10 cellular contexts compared by ENCODE assay signal in the genomic region with DNA sequence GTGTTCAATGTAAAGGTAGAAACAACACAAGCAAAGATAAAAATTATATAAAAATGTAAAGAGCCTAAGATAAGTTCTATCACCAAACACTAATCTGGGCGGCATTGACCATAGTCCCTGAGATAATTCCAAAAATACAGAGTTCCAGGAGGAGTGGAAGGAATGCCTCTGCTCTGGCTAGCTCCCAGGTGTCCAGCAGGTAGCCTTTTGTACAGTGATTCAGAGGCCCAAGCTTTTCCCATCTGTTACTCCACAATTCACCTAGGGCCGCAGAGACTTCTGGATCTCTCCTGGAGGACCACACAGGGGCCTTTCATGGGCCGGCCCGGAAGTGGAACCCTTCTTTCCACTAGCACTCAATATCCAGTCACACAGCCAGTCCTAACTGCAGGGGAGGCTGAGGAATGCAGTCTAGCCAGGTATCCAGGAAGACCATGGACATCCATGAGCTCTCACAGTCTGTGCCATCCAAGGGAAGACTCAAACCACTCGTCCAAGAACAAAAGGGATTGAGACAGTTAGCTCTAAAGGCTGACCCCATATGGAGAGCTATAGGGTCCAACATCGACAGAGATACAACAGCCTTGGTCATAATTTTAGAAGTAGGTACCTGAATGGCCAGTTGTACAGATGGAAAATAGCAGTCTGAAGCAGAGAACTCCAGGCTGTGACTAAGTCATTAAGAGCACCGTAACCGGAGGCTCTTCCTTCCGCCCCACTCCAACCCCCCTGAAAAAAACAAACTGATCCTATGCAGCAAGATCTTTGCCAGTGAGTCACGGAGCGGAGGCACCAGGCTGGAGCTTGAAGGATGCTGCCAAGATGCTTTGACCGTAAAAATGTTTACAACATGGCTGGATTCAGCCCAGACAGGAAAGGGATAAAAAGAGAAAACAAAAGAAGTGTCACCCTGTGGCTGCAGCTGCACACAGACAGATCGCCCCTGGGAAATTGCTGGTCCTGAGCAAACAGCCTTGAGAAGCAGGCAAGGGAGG.
DNase-seq lines count a peak whose midpoint lies in the region; ATAC-seq, FAIRE-seq and TF ChIP-seq lines count a peak whose summit lies in the region.
"Had no signal": no experiment of that assay in that cellular context is flagged by ENCODE, and none has a peak within 500 bp of the region (broad histone marks: within the 10 kb centered on the region; RNA-seq: fewer than 3 reads in every experiment).

No MANE protein-coding gene starts in this region.

- TF ChIP-seq POLR2A in endothelial cell of umbilical vein (IDR thresholded peaks at IDR 0.05; ENCODE audit: low read depth, low read length): no peak

- H3K4me3 ChIP-seq in endothelial cell of umbilical vein (replicated peaks in 1 of 3; ENCODE audit: insufficient read depth in 1 of 3, low read depth in 1 of 3, low read length in 3 of 3) (no peak overlapping the region), osteoblast (ENCODE audit: insufficient read depth, low read length) (no peak overlapping the region)

- DNase-seq in COLO829 (ENCODE audit: low spot score) (peak; percentile 58), NCI-H2196 treated with DMSO at 0.1 percent for 48 hours (lab: John Stamatoyannopoulos, UW; ENCODE audit: unreplicated experiment) (peak; percentile 78), endothelial cell of umbilical vein (ENCODE audit: low read depth, low spot score) (peak; percentile 96), osteoblast (ENCODE audit: insufficient read length, low spot score, missing footprints) (peak; percentile 87), NCI-H1092 (lab: John Stamatoyannopoulos, UW) (no peak)
- DNase-seq in activated CD4-positive, CD25-positive, alpha-beta regulatory T cell (lab: John Stamatoyannopoulos, UW): no peak
- DNase-seq: activated naive CD4-positive, alpha-beta T cell treated with anti-CD3 and anti-CD28 coated beads for 36 hours; RPMI8226 had no signal

- H2AFZ ChIP-seq in endothelial cell of umbilical vein (ENCODE audit: low read depth, low read length) (no peak overlapping the region), osteoblast (ENCODE audit: low read length) (peak overlapping the region; percentile 37)

- H3K36me3 ChIP-seq in endothelial cell of umbilical vein (ENCODE audit: control insufficient read depth in 2 of 2, extremely low read depth in 1 of 2, insufficient read depth in 2 of 2, low read length in 2 of 2) (no peaks in the 10 kb centered on the region), osteoblast (ENCODE audit: insufficient read depth, low read length) (no peaks in the 10 kb centered on the region)

- intact Hi-C loops in endothelial cell of umbilical vein (cut with micrococcal nuclease): loop anchor here (1.0 to 5.0 kb wide), 10 partner anchors 33 to 513 kb away; no protein-coding TSS in a partner anchor

- dilution Hi-C loops in endothelial cell of umbilical vein (cut with MboI; ENCODE audit: extremely low pct_ligation_motif_present, low sequenced_read_pairs): no loop called here

- TF ChIP-seq CTCF in endothelial cell of umbilical vein (IDR thresholded peaks at IDR 0.05; ENCODE audit: extremely low read depth in 1 of 2, insufficient read depth in 1 of 2, low read depth in 1 of 2, low read length in 2 of 2): no peak
- TF ChIP-seq CTCF in osteoblast (IDR thresholded peaks at IDR 0.05; ENCODE audit: extremely low read depth, low read depth, low read length): no peak

- TSS peak; percentile 88 for BruUV-seq in endothelial cell of umbilical vein (replicated peaks; lab: Mats Ljungman, UMichigan)

- POLR2A ChIA-PET in endothelial cell of umbilical vein (lab: Charles Lee): interaction anchor here (2.0 kb wide), 1 partner anchor 131 kb away, joined by 5 read pairs; no protein-coding TSS in a partner anchor

- CTCF ChIA-PET in endothelial cell of umbilical vein (lab: Charles Lee): interaction anchor here (0.7 to 1.8 kb wide), 10 partner anchors 11 to 290 kb away, joined by 3 to 4 read pairs (median 3); no protein-coding TSS in a partner anchor

- ATAC-seq in GM18907 (IDR thresholded peaks at IDR 0.05; ENCODE audit: unreplicated experiment): no peak
- no peak for ATAC-seq in GM18868 (IDR thresholded peaks at IDR 0.05; ENCODE audit: unreplicated experiment)

- H3K79me2 ChIP-seq in endothelial cell of umbilical vein (ENCODE audit: control insufficient read depth, insufficient read depth, low read length) (no peaks in the 10 kb centered on the region), osteoblast (ENCODE audit: insufficient read depth, low read length) (no peaks in the 10 kb centered on the region)

- peak overlapping the region; percentile 70 for H3K9ac ChIP-seq in endothelial cell of umbilical vein (replicated peaks; ENCODE audit: extremely low read depth, insufficient read depth, low read length)

- peak overlapping the region; percentile 53 for H3K4me2 ChIP-seq in endothelial cell of umbilical vein (ENCODE audit: insufficient read depth, low read length)
- peak overlapping the region; percentile 67 for H3K4me2 ChIP-seq in osteoblast (ENCODE audit: insufficient read depth, low read length)

- no peaks in the 10 kb centered on the region for H3K9me1 ChIP-seq in endothelial cell of umbilical vein (replicated peaks; ENCODE audit: control insufficient read depth, extremely low read depth, insufficient read depth, low read length)

- H3K27ac ChIP-seq in endothelial cell of umbilical vein (ENCODE audit: insufficient read depth, low read depth, low read length) (peak overlapping the region; percentile 90), osteoblast (ENCODE audit: low read depth, low read length) (peak overlapping the region; percentile 24)

- H4K20me1 ChIP-seq in endothelial cell of umbilical vein (replicated peaks; ENCODE audit: control insufficient read depth, extremely low read depth, insufficient read depth, low read length): no peaks in the 10 kb centered on the region
- no peaks in the 10 kb centered on the region for H4K20me1 ChIP-seq in osteoblast (ENCODE audit: insufficient read depth, low read length)

- FAIRE-seq in endothelial cell of umbilical vein (lab: Jason Lieb, UNC): peak; percentile 98

- H3K4me1 ChIP-seq in endothelial cell of umbilical vein (ENCODE audit: control insufficient read depth, extremely low read depth, insufficient read depth, low read length) (peaks cover 35% of the 10 kb centered on the region), osteoblast (ENCODE audit: insufficient read depth, low read length) (peaks cover 27% of the 10 kb centered on the region)

- no peaks in the 10 kb centered on the region for H3K9me3 ChIP-seq in endothelial cell of umbilical vein (replicated peaks; ENCODE audit: control insufficient read depth, insufficient read depth, low read length)
- H3K9me3 ChIP-seq in osteoblast (ENCODE audit: low read depth, low read length): no peaks in the 10 kb centered on the region

- H3K27me3 ChIP-seq in endothelial cell of umbilical vein (ENCODE audit: control insufficient read depth in 2 of 2, insufficient read depth in 2 of 2, low read length in 2 of 2) (no peaks in the 10 kb centered on the region), osteoblast (ENCODE audit: insufficient read depth, low read length) (no peaks in the 10 kb centered on the region)

TF ChIP-seq in endothelial cell of umbilical vein, 7 proteins besides CTCF, POLR2A, EP300 and RAD21:
- TF ChIP-seq POLR2AphosphoS5 (IDR thresholded peaks at IDR 0.05; ENCODE audit: insufficient read depth, low read depth, low read length) (peak; percentile 92), MYC (IDR thresholded peaks at IDR 0.05; ENCODE audit: low read depth, low read length) (no peak), EZH2 (IDR thresholded peaks at IDR 0.05; ENCODE audit: borderline replicate concordance, low read depth, low read length, severe bottlenecking) (no peak), FOS (IDR thresholded peaks at IDR 0.05; ENCODE audit: borderline replicate concordance, insufficient read depth, low read length) (peak; percentile 99), GATA2 (IDR thresholded peaks at IDR 0.05; ENCODE audit: insufficient read depth, insufficient read length, low read depth, low read length) (peak; percentile 85), JUN (IDR thresholded peaks at IDR 0.05; ENCODE audit: borderline replicate concordance, insufficient read depth, insufficient read length, low read depth) (peak; percentile 83)
- TF ChIP-seq, protein P1, sequence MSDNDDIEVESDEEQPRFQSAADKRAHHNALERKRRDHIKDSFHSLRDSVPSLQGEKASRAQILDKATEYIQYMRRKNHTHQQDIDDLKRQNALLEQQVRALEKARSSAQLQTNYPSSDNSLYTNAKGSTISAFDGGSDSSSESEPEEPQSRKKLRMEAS (IDR thresholded peaks at IDR 0.05; ENCODE audit: insufficient read depth, insufficient read length): no peak
TF ChIP-seq in endothelial cell of umbilical vein: peak in this region for 4.

Comparison
In these comparisons a context has a peak if more than half of its experiments do, and no peak if none do; other contexts are left out.
1. DNase-seq: peak in COLO829 (single experiment), NCI-H2196 treated with DMSO at 0.1 percent for 48 hours (single experiment), endothelial cell of umbilical vein (single experiment) and osteoblast (single experiment); none in activated CD4-positive, CD25-positive, alpha-beta regulatory T cell (0 of 4) and NCI-H1092 (single experiment).